ENCODE assay signal across 16 cellular contexts in genomic region chr17:2940352-2940751, GRCh38.
DNase-seq lines count a peak whose midpoint lies in the region; ATAC-seq, FAIRE-seq and TF ChIP-seq lines count a peak whose summit lies in the region.
"Had no signal": no experiment of that assay in that cellular context is flagged by ENCODE, and none has a peak within 500 bp of the region (broad histone marks: within the 10 kb centered on the region; RNA-seq: fewer than 3 reads in every experiment).

No MANE protein-coding gene starts in this region.

- TF ChIP-seq CTCF in A549 (IDR thresholded peaks at IDR 0.05), result no peak
- no peak for TF ChIP-seq CTCF in PC-9 (conservative IDR thresholded peaks at IDR 0.05)

- H3K79me1 ChIP-seq in neuronal stem cell (ENCODE audit: low read depth, low read length), result no peaks in the 10 kb centered on the region

- no peaks in the 10 kb centered on the region for H3K79me2 ChIP-seq in PC-9 (ENCODE audit: low read depth)

- H3K4me2 ChIP-seq in A549, result no peak overlapping the region
- H3K4me2 ChIP-seq in neuronal stem cell (ENCODE audit: insufficient read depth, low read length, poor library complexity, severe bottlenecking), result no peak overlapping the region
- H3K4me2 ChIP-seq in PC-9, result no peak overlapping the region

- H2BK15ac ChIP-seq in neuronal stem cell (ENCODE audit: low read length), result peak overlapping the region; percentile 53

- peak overlapping the region; percentile 68 for H2AK5ac ChIP-seq in neuronal stem cell (ENCODE audit: low read depth, low read length)

- DNase-seq in A549 (ENCODE audit: low read depth in 1 of 2, low spot score in 1 of 2) (no peak), amygdala (lab: John Stamatoyannopoulos, UW) (peak in 50 of 56 donors; percentile 7 to 84 (median 58)), left ventricle myocardium superior (peak; percentile 88), neuronal stem cell (ENCODE audit: low spot score) (no peak), COLO668 (lab: John Stamatoyannopoulos, UW; ENCODE audit: unreplicated experiment) (no peak), PC-9 (no peak), GM12892 (ENCODE audit: insufficient read length) (no peak)
- DNase-seq: activated CD4-positive, alpha-beta T cell treated with anti-CD3 and anti-CD28 coated beads for 4 hours; activated naive CD4-positive, alpha-beta T cell; dermis blood vessel endothelial cell; DND-41; naive thymus-derived CD4-positive, alpha-beta T cell; NCI-H524; stimulated activated naive CD4-positive, alpha-beta T cell treated with Interleukin-2 at 50 U/mL for 16 hours had no signal

- ATAC-seq in A549 (peak in 1 of 2 experiments; percentile 21; a peak in 2 of 6 replicates), left ventricle myocardium superior (peak; percentile 98), GM18520 (IDR thresholded peaks at IDR 0.05; ENCODE audit: unreplicated experiment) (no peak)
- ATAC-seq: naive thymus-derived CD4-positive, alpha-beta T cell had no signal

- H2BK5ac ChIP-seq in neuronal stem cell (ENCODE audit: low read length), result peak overlapping the region; percentile 2

- no peak overlapping the region for H2BK12ac ChIP-seq in neuronal stem cell (ENCODE audit: low read length)

- H2BK120ac ChIP-seq in neuronal stem cell (ENCODE audit: low read depth, low read length), result no peak overlapping the region

- H4K8ac ChIP-seq in neuronal stem cell (ENCODE audit: low read depth, low read length), result no peak overlapping the region

- POLR2A ChIA-PET in A549 (lab: Yijun Ruan, JAX) (no interaction called here), PC-9 (lab: Charles Lee; ENCODE audit: unreplicated experiment) (no interaction called here)

- no peak overlapping the region for H3K23ac ChIP-seq in neuronal stem cell (ENCODE audit: low read depth, low read length, poor library complexity)

- H3K18ac ChIP-seq in neuronal stem cell (ENCODE audit: low read length), result peak overlapping the region; percentile 91

- H4K91ac ChIP-seq in neuronal stem cell (ENCODE audit: low read depth, low read length, poor library complexity), result no peak overlapping the region

- H3K4me1 ChIP-seq in A549, result peaks cover 12% of the 10 kb centered on the region
- peaks cover 5 to 13% of the 10 kb centered on the region in 2 donors for H3K4me1 ChIP-seq in neuronal stem cell (ENCODE audit: control insufficient read depth in 2 of 2, insufficient read depth in 1 of 2, low read depth in 1 of 2, low read length in 2 of 2)
- H3K4me1 ChIP-seq in PC-9 (replicated peaks; ENCODE audit: insufficient read depth), result peaks cover 9% of the 10 kb centered on the region

- no peak overlapping the region for H3K4me3 ChIP-seq in A549
- no peak overlapping the region for H3K4me3 ChIP-seq in neuronal stem cell (ENCODE audit: low read length in 2 of 2)
- H3K4me3 ChIP-seq in PC-9, result no peak overlapping the region
- H3K4me3 ChIP-seq: SK-N-MC had no signal

- TF ChIP-seq EP300 in A549 (IDR thresholded peaks at IDR 0.05), result no peak

- no TSS peak for BruUV-seq in PC-9 (replicated peaks; lab: Mats Ljungman, UMichigan)

- H2AFZ ChIP-seq in neuronal stem cell (ENCODE audit: low read length) (peak overlapping the region; percentile 80), PC-9 (no peak overlapping the region)

- H3K4ac ChIP-seq in neuronal stem cell (ENCODE audit: low read length), result no peak overlapping the region

- whole genome bisulfite sequencing in A549 (ENCODE audit: missing lambda C conversion rate), result 89% methylated on average over 15 of the region's 15 CpGs
- WGBS in neuronal stem cell (ENCODE audit: extremely low coverage in 2 of 2, insufficient read length in 2 of 2, insufficient replicate concordance in 1 of 2), 2 donors, result no CpG with 5 or more reads among the region's 15 CpGs

- H3K9me2 ChIP-seq in PC-9 (ENCODE audit: insufficient read depth), result no peaks in the 10 kb centered on the region

- CTCF ChIA-PET in A549 (lab: Yijun Ruan, JAX) (interaction anchor here (1.3 to 22.5 kb wide), 5 partner anchors 10 to 90 kb away, joined by 3 to 327 read pairs (median 11); no protein-coding TSS in a partner anchor), PC-9 (lab: Charles Lee) (no interaction called here)

- H3K27me3 ChIP-seq in neuronal stem cell (ENCODE audit: control insufficient read depth in 3 of 3, insufficient read depth in 3 of 3, low read depth in 1 of 3, low read length in 3 of 3) (no peaks in the 10 kb centered on the region), PC-9 (ENCODE audit: insufficient read depth, low read depth) (no peaks in the 10 kb centered on the region)

- H3F3A ChIP-seq in PC-9 (ENCODE audit: insufficient read depth, low read depth), result peaks cover 18% of the 10 kb centered on the region

- peak overlapping the region; percentile 14 for H3K9ac ChIP-seq in neuronal stem cell (ENCODE audit: low read depth, low read length, poor library complexity)

- peak overlapping the region; percentile 12 to 45; a peak in 4 of 6 replicates for H3K27ac ChIP-seq in A549
- no peak overlapping the region for H3K27ac ChIP-seq in neuronal stem cell (replicated peaks; ENCODE audit: low read length)
- no peak overlapping the region for H3K27ac ChIP-seq in PC-9
- H3K27ac ChIP-seq: SK-N-MC had no signal

- H3K9me3 ChIP-seq in A549, result no peaks in the 10 kb centered on the region
- H3K9me3 ChIP-seq in neuronal stem cell (replicated peaks in 1 of 2; ENCODE audit: control insufficient read depth in 2 of 2, insufficient read depth in 1 of 2, low read depth in 1 of 2, low read length in 2 of 2), result no peaks in the 10 kb centered on the region
- H3K9me3 ChIP-seq in PC-9 (ENCODE audit: insufficient read depth, low read depth), result no peaks in the 10 kb centered on the region

- no peak overlapping the region for H3K14ac ChIP-seq in neuronal stem cell (ENCODE audit: low read length)

- TF ChIP-seq POLR2A in A549 (IDR thresholded peaks at IDR 0.05; ENCODE audit: low read length), result no peak
- TF ChIP-seq POLR2A in GM12892 (IDR thresholded peaks at IDR 0.05; ENCODE audit: low read depth, low read length), result no peak

- intact Hi-C loops in left ventricle myocardium superior (cut with micrococcal nuclease), result no loop called here
- intact Hi-C loops in PC-9 (cut with micrococcal nuclease; ENCODE audit: unreplicated experiment), result no loop called here

- no peak for FAIRE-seq in A549 (lab: Jason Lieb, UNC)
- no peak for FAIRE-seq in GM12892 (lab: Jason Lieb, UNC)

- TF ChIP-seq RAD21 in A549 (conservative IDR thresholded peaks at IDR 0.05 in 1 of 2, IDR thresholded peaks at IDR 0.05 in 1 of 2), result no peak

- H3K36me3 ChIP-seq in neuronal stem cell (replicated peaks in 1 of 2; ENCODE audit: control insufficient read depth in 2 of 2, insufficient read depth in 2 of 2, low read length in 2 of 2) (no peaks in the 10 kb centered on the region), PC-9 (ENCODE audit: low read depth) (no peaks in the 10 kb centered on the region)

- no peaks in the 10 kb centered on the region for H4K20me1 ChIP-seq in PC-9 (ENCODE audit: insufficient read depth)

TF ChIP-seq in A549, 52 proteins besides CTCF, POLR2A, EP300 and RAD21:
- TF ChIP-seq FOXS1 (CRISPR knock-in tag; IDR thresholded peaks at IDR 0.05), result no peak
- no peak for TF ChIP-seq SMC3 (IDR thresholded peaks at IDR 0.05)
- no peak for TF ChIP-seq EHMT2 (IDR thresholded peaks at IDR 0.05; ENCODE audit: low read depth)

Comparison
In these comparisons a context has a peak if more than half of its experiments do, and no peak if none do; other contexts are left out.
1. DNase-seq: peak in amygdala (50 of 56) and left ventricle myocardium superior (single experiment); none in A549 (0 of 2), neuronal stem cell (single experiment), COLO668 (single experiment), PC-9 (0 of 2) and GM12892 (single experiment).
2. H3K27ac ChIP-seq: peak in A549 (2 of 2); none in neuronal stem cell (single experiment) and PC-9 (single experiment).